In genomic region chr1:225777058-225777582, GRCh38 we compare ENCODE assay signal across 8 cellular contexts. TPM values are rescaled to one million over a fixed set of nuclear protein-coding genes. Genes with fewer than 3 reads are reported as not detected.
DNase-seq lines count a peak whose midpoint lies in the region; ATAC-seq, FAIRE-seq and TF ChIP-seq lines count a peak whose summit lies in the region.

No MANE protein-coding gene starts in this region.

- no peak for TF ChIP-seq CTCF in D721Med (IDR thresholded peaks at IDR 0.05; ENCODE audit: insufficient read depth, missing control alignments)

- peak; percentile 17 for ATAC-seq in GM21619 (IDR thresholded peaks at IDR 0.05; ENCODE audit: unreplicated experiment)
- peak; percentile 1 for ATAC-seq in sciatic nerve

- DNase-seq in COLO668 (lab: John Stamatoyannopoulos, UW; ENCODE audit: unreplicated experiment): peak; percentile 59
- DNase-seq in NCI-H748 treated with DMSO at 0.1 percent for 48 hours (lab: John Stamatoyannopoulos, UW): peak; percentile 49
- DNase-seq in fibroblast of peridontal ligament (ENCODE audit: extremely low read depth): peak; percentile 35
- DNase-seq in sciatic nerve (ENCODE audit: low spot score): no peak
- no peak for DNase-seq in GM19239 (ENCODE audit: insufficient read length, low spot score)
- DNase-seq in D721Med (ENCODE audit: insufficient read length, low spot score): no peak
- no peak for DNase-seq in DMS53 (lab: John Stamatoyannopoulos, UW)

- intact Hi-C loops in sciatic nerve (cut with DNase I): loop anchor here (1.0 kb wide), 1 partner anchor 133 kb away; no protein-coding TSS in a partner anchor

- FAIRE-seq in GM19239 (lab: Jason Lieb, UNC) (no peak), D721Med (lab: Jason Lieb, UNC) (no peak)

RNA-seq across cellular contexts. Expression of gene SRP9, which starts 0.5 kb away (rescaled TPM):
- 151 TPM for total RNA-seq in sciatic nerve

RNA-seq across cellular contexts. Expression of gene EPHX1, which starts 32.8 kb away (rescaled TPM):
- total RNA-seq in sciatic nerve: 232 TPM

Comparison
In these comparisons a context has a peak if more than half of its experiments do, and no peak if none do; other contexts are left out.
1. DNase-seq: peak in COLO668 (single experiment), NCI-H748 treated with DMSO at 0.1 percent for 48 hours (single experiment) and fibroblast of peridontal ligament (single experiment); none in sciatic nerve (single experiment), GM19239 (single experiment), D721Med (single experiment) and DMS53 (single experiment).